15 cellular contexts compared by ENCODE assay signal in genomic region chr5:125109293-125109692, GRCh38.
"Had no signal": no experiment of that assay in that cellular context is flagged by ENCODE, and none has a peak within 500 bp of the region (broad histone marks: within the 10 kb centered on the region; RNA-seq: fewer than 3 reads in every experiment).

No MANE protein-coding gene starts in this region.

- DNase-seq: activated CD4-positive, alpha-beta T cell treated with anti-CD3 and anti-CD28 coated beads, Interleukin-2, amount 50 U/mL, for 1 hour; activated CD8-positive, alpha-beta memory T cell treated with anti-CD3 and anti-CD28 coated beads for 24 hours; activated gamma-delta T cell treated with Interleukin-2 at 50 U/mL for 16 hours; amniotic stem cell; central memory CD4-positive, alpha-beta T cell; colonic mucosa; esophagus squamous epithelium; hippocampal formation; mesenchymal stem cell; natural killer cell; stimulated activated CD4-positive, alpha-beta T cell treated with anti-CD3 and anti-CD28 coated beads, Interleukin-15, amount 100 ng/mL, for 24 hours; stimulated activated CD4-positive, alpha-beta T cell treated with anti-CD3 and anti-CD28 coated beads, Interleukin-4, amount 100 ng/mL, for 1 hour; stimulated activated naive B cell treated with anti-CD40 and anti-IgM and Interleukin-4, amounts not matched to agents 10 μg/mL and 1 μg/mL and 100 μg/mL, for 72 hours; thyroid gland had no signal

- ATAC-seq: activated CD4-positive, CD25-positive, alpha-beta regulatory T cell treated with anti-CD3 and anti-CD28 coated beads, Interleukin-2, amount 50 U/mL, for 24 hours; natural killer cell; stimulated activated naive B cell treated with anti-CD40 and anti-IgM and Interleukin-4, amounts not matched to agents 10 μg/mL and 1 μg/mL and 100 μg/mL, for 72 hours had no signal
